Comparison of ENCODE assay signal across 1 cellular context in genomic region chr3:43215684-43216336, GRCh38.
TF ChIP-seq lines count a peak whose summit lies in the region.

No MANE protein-coding gene starts in this region.

TF ChIP-seq in GM23338, 12 proteins besides CTCF, POLR2A, EP300 and RAD21 (continued from another document):
- TF ChIP-seq, protein P1, sequence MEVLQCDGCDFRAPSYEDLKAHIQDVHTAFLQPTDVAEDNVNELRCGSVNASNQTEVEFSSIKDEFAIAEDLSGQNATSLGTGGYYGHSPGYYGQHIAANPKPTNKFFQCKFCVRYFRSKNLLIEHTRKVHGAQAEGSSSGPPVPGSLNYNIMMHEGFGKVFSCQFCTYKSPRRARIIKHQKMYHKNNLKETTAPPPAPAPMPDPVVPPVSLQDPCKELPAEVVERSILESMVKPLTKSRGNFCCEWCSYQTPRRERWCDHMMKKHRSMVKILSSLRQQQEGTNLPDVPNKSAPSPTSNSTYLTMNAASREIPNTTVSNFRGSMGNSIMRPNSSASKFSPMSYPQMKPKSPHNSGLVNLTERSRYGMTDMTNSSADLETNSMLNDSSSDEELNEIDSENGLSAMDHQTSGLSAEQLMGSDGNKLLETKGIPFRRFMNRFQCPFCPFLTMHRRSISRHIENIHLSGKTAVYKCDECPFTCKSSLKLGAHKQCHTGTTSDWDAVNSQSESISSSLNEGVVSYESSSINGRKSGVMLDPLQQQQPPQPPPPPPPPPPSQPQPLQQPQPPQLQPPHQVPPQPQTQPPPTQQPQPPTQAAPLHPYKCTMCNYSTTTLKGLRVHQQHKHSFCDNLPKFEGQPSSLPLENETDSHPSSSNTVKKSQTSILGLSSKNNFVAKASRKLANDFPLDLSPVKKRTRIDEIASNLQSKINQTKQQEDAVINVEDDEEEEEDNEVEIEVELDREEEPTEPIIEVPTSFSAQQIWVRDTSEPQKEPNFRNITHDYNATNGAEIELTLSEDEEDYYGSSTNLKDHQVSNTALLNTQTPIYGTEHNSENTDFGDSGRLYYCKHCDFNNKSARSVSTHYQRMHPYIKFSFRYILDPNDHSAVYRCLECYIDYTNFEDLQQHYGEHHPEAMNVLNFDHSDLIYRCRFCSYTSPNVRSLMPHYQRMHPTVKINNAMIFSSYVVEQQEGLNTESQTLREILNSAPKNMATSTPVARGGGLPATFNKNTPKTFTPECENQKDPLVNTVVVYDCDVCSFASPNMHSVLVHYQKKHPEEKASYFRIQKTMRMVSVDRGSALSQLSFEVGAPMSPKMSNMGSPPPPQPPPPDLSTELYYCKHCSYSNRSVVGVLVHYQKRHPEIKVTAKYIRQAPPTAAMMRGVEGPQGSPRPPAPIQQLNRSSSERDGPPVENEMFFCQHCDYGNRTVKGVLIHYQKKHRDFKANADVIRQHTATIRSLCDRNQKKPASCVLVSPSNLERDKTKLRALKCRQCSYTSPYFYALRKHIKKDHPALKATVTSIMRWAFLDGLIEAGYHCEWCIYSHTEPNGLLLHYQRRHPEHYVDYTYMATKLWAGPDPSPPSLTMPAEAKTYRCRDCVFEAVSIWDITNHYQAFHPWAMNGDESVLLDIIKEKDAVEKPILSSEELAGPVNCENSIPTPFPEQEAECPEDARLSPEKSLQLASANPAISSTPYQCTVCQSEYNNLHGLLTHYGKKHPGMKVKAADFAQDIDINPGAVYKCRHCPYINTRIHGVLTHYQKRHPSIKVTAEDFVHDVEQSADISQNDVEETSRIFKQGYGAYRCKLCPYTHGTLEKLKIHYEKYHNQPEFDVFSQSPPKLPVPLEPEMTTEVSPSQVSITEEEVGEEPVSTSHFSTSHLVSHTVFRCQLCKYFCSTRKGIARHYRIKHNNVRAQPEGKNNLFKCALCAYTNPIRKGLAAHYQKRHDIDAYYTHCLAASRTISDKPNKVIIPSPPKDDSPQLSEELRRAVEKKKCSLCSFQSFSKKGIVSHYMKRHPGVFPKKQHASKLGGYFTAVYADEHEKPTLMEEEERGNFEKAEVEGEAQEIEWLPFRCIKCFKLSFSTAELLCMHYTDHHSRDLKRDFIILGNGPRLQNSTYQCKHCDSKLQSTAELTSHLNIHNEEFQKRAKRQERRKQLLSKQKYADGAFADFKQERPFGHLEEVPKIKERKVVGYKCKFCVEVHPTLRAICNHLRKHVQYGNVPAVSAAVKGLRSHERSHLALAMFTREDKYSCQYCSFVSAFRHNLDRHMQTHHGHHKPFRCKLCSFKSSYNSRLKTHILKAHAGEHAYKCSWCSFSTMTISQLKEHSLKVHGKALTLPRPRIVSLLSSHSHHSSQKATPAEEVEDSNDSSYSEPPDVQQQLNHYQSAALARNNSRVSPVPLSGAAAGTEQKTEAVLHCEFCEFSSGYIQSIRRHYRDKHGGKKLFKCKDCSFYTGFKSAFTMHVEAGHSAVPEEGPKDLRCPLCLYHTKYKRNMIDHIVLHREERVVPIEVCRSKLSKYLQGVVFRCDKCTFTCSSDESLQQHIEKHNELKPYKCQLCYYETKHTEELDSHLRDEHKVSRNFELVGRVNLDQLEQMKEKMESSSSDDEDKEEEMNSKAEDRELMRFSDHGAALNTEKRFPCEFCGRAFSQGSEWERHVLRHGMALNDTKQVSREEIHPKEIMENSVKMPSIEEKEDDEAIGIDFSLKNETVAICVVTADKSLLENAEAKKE (CRISPR knock-in tag; IDR thresholded peaks at IDR 0.05): no peak
